23 cellular contexts compared by ENCODE assay signal in the genomic region with DNA sequence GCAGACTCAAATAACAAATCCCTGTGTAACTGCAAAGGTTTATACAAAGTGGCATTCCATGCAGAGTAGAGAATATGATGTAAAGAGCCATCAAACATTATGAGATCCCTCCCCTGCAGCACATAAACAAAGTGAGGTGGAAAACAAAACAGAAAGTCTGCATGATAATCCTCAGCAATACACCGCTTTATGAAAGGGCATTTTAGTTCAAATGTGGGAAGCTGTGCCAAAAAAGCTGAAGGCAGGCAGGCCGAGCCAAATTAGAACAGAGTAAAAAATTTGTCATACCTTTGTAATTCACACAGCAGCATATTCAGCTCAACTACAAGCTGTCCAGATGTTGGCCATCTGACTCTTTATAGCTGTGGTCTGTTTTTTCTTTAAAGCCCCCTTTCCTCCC.
A peak's percentile ranks its signal among the peaks of the same experiment; 100 is the strongest.
DNase-seq lines count a peak whose midpoint lies in the region; ATAC-seq, FAIRE-seq and TF ChIP-seq lines count a peak whose summit lies in the region.
"Had no signal": no experiment of that assay in that cellular context is flagged by ENCODE, and none has a peak within 500 bp of the region (broad histone marks: within the 10 kb centered on the region; RNA-seq: fewer than 3 reads in every experiment).

No MANE protein-coding gene starts in this region.

- 10 to 14% methylated on average over 2 of the region's 2 CpGs for WGBS in body of pancreas, 2 donors

- H3K9me3 ChIP-seq in body of pancreas (no peaks in the 10 kb centered on the region), kidney (ENCODE audit: control insufficient read depth in 1 of 2, low read length in 2 of 2) (no peaks in the 10 kb centered on the region)
- H3K9me3 ChIP-seq: Caco-2, heart left ventricle, sigmoid colon had no signal

- no peak overlapping the region for H3K27ac Mint-ChIP-seq in glutamatergic neuron (ENCODE audit: unreplicated experiment)
- H3K27ac Mint-ChIP-seq: immature natural killer cell, naive B cell had no signal

- ATAC-seq in body of pancreas: peak; percentile 53
- ATAC-seq: heart left ventricle had no signal

- H3K4me1 ChIP-seq in body of pancreas (peaks cover 15% of the 10 kb centered on the region), kidney (ENCODE audit: control insufficient read depth in 1 of 2, insufficient read depth in 1 of 2, low read depth in 1 of 2, low read length in 2 of 2) (no peaks in the 10 kb centered on the region)
- H3K4me1 ChIP-seq: Caco-2, heart left ventricle, parathyroid adenoma had no signal

- H3K9ac ChIP-seq in kidney (ENCODE audit: low read length in 2 of 2): no peak overlapping the region
- H3K9ac ChIP-seq: parathyroid adenoma had no signal

- H3K36me3 ChIP-seq in body of pancreas (replicated peaks in 1 of 2; ENCODE audit: insufficient read depth in 1 of 2, low read depth in 2 of 2) (no peaks in the 10 kb centered on the region), kidney (ENCODE audit: control insufficient read depth in 1 of 2, insufficient read depth in 2 of 2, low read length in 2 of 2) (no peaks in the 10 kb centered on the region)
- H3K36me3 ChIP-seq: heart left ventricle, sigmoid colon had no signal

- no peaks in the 10 kb centered on the region for H3K27me3 Mint-ChIP-seq in glutamatergic neuron (ENCODE audit: unreplicated experiment)
- H3K27me3 Mint-ChIP-seq: naive B cell had no signal

- no peaks in the 10 kb centered on the region for H3K9me3 Mint-ChIP-seq in glutamatergic neuron (ENCODE audit: unreplicated experiment)
- H3K9me3 Mint-ChIP-seq: immature natural killer cell had no signal

- FAIRE-seq in kidney (lab: Jason Lieb, UNC): no peak
- FAIRE-seq: colon, endothelial cell of umbilical vein, G401.6, urothelium cell line had no signal

- H3K4me3 Mint-ChIP-seq in glutamatergic neuron (ENCODE audit: unreplicated experiment): no peak overlapping the region
- H3K4me3 Mint-ChIP-seq: immature natural killer cell, naive B cell had no signal

- no peaks in the 10 kb centered on the region for H3K4me1 Mint-ChIP-seq in glutamatergic neuron (ENCODE audit: low read depth, unreplicated experiment)
- H3K4me1 Mint-ChIP-seq: immature natural killer cell, naive B cell had no signal

- DNase-seq in AG20443 (ENCODE audit: low spot score): peak; percentile 55
- DNase-seq in HCEC 1CT: peak; percentile 31
- peak in 3 of 4 donors; percentile 12 to 32 (median 19) for DNase-seq in body of pancreas
- peak; percentile 10 for DNase-seq in iris pigment epithelial cell (ENCODE audit: low read depth)
- no peak for DNase-seq in glutamatergic neuron
- DNase-seq in kidney: no peak
- DNase-seq in globus pallidus (ENCODE audit: low spot score): no peak
- DNase-seq in epidermal melanocyte (ENCODE audit: insufficient read length, low spot score): no peak
- DNase-seq: activated CD4-positive, alpha-beta T cell treated with anti-CD3 and anti-CD28 coated beads for 4 hours; activated effector memory CD4-positive, alpha-beta T cell treated with anti-CD3 and anti-CD28 coated beads, Interleukin-2, amount 50 U/mL, for 16 hours; Caco-2; heart left ventricle; immature natural killer cell; naive B cell; NCI-H226; sigmoid colon; stimulated activated CD4-positive, alpha-beta T cell treated with anti-CD3 and anti-CD28 coated beads, Interleukin-1b, Interleukin-23, amount 100 ng/mL, for 48 hours had no signal

- H3K36me3 Mint-ChIP-seq in glutamatergic neuron (ENCODE audit: unreplicated experiment): no peaks in the 10 kb centered on the region
- H3K36me3 Mint-ChIP-seq: immature natural killer cell, naive B cell had no signal

- TF ChIP-seq POLR2A in body of pancreas (IDR thresholded peaks at IDR 0.05): no peak

- TF ChIP-seq CTCF in body of pancreas (IDR thresholded peaks at IDR 0.05): no peak
- no peak for TF ChIP-seq CTCF in glutamatergic neuron (IDR thresholded peaks at IDR 0.05; ENCODE audit: partially characterized antibody, unreplicated experiment)
- TF ChIP-seq CTCF in kidney (IDR thresholded peaks at IDR 0.05; ENCODE audit: borderline replicate concordance, extremely low read depth, insufficient read depth): no peak

- intact Hi-C loops in body of pancreas (cut with DNase I) (no loop called here), kidney (cut with DNase I) (no loop called here)

- H3K27me3 ChIP-seq in body of pancreas: no peaks in the 10 kb centered on the region
- H3K27me3 ChIP-seq: sigmoid colon had no signal

- peak overlapping the region in 1 of 4 donors; percentile 46 for H3K27ac ChIP-seq in body of pancreas
- H3K27ac ChIP-seq in kidney (ENCODE audit: low read depth in 2 of 2, low read length in 2 of 2): no peak overlapping the region
- H3K27ac ChIP-seq: heart left ventricle, parathyroid adenoma, RWPE1, sigmoid colon had no signal

- H3K4me3 ChIP-seq in body of pancreas (no peak overlapping the region), kidney (ENCODE audit: low read length in 2 of 2) (no peak overlapping the region)
- H3K4me3 ChIP-seq: heart left ventricle, sigmoid colon had no signal

Comparison
In these comparisons a context has a peak if more than half of its experiments do, and no peak if none do; other contexts are left out.
1. DNase-seq: peak in AG20443 (single experiment), HCEC 1CT (single experiment), body of pancreas (3 of 4) and iris pigment epithelial cell (single experiment); none in glutamatergic neuron (single experiment), kidney (single experiment), globus pallidus (single experiment) and epidermal melanocyte (single experiment).